ENCODE assay signal across 1 cellular context in genomic region chr17:60526726-60527125, GRCh38.
TF ChIP-seq lines count a peak whose summit lies in the region.

No MANE protein-coding gene starts in this region.

TF ChIP-seq in GM12878, 131 proteins besides CTCF, POLR2A, EP300 and RAD21 (continued from another document):
- TF ChIP-seq, protein P1, sequence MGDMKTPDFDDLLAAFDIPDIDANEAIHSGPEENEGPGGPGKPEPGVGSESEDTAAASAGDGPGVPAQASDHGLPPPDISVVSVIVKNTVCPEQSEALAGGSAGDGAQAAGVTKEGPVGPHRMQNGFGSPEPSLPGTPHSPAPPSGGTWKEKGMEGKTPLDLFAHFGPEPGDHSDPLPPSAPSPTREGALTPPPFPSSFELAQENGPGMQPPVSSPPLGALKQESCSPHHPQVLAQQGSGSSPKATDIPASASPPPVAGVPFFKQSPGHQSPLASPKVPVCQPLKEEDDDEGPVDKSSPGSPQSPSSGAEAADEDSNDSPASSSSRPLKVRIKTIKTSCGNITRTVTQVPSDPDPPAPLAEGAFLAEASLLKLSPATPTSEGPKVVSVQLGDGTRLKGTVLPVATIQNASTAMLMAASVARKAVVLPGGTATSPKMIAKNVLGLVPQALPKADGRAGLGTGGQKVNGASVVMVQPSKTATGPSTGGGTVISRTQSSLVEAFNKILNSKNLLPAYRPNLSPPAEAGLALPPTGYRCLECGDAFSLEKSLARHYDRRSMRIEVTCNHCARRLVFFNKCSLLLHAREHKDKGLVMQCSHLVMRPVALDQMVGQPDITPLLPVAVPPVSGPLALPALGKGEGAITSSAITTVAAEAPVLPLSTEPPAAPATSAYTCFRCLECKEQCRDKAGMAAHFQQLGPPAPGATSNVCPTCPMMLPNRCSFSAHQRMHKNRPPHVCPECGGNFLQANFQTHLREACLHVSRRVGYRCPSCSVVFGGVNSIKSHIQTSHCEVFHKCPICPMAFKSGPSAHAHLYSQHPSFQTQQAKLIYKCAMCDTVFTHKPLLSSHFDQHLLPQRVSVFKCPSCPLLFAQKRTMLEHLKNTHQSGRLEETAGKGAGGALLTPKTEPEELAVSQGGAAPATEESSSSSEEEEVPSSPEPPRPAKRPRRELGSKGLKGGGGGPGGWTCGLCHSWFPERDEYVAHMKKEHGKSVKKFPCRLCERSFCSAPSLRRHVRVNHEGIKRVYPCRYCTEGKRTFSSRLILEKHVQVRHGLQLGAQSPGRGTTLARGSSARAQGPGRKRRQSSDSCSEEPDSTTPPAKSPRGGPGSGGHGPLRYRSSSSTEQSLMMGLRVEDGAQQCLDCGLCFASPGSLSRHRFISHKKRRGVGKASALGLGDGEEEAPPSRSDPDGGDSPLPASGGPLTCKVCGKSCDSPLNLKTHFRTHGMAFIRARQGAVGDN (IDR thresholded peaks at IDR 0.05): no peak
- peak; percentile 7; the same call in 1 of the 2 replicates for TF ChIP-seq NFXL1 (IDR thresholded peaks at IDR 0.05; ENCODE audit: borderline replicate concordance)
